In the genomic region with DNA sequence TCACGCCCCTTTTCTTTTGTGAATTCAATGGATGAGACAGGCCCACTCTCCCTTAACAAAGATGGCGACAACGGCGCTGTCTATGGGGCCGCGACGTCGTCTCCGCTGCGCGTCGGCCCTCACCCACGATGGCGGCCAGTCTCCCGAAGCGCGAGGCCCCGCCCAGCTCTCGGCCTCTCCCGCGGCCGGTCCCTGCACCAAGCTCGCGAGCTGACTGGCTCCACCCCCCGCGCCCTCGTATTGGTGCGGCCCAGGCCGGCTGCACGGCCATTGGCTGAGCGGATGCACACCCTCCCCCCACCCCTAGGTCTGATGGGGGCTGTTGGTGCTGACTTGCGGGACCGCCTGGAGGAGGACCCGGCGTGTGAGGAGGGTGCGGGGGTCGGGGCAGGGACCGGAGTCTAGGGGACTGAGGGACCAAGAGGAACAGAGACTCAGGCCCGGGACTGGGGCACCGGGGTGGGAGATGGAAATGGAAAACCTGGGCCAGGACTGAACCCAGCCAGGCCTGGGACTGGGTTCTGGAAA, we compare ENCODE assay signal across 8 cellular contexts. TPM values are rescaled to one million over a fixed set of nuclear protein-coding genes. Genes with fewer than 3 reads are reported as not detected.
DNase-seq lines count a peak whose midpoint lies in the region; ATAC-seq and TF ChIP-seq lines count a peak whose summit lies in the region.

No MANE protein-coding gene starts in this region.

- POLR2A ChIA-PET in activated CD4-positive, alpha-beta T cell treated with anti-CD3 and anti-CD28 coated beads for 36 hours (lab: Charles Lee), result interaction anchor here (0.6 to 1.5 kb wide), 3 partner anchors 8 to 10 kb away, joined by 5 to 7 read pairs (median 6); partner anchors contain the start of gene FAM83E

- H3K36me3 ChIP-seq in kidney epithelial cell (ENCODE audit: control insufficient read depth, insufficient read depth, low read length), result no peaks in the 10 kb centered on the region

- peak; percentile 98 for DNase-seq in NCI-H2171 treated with DMSO at 0.1 percent for 48 hours (lab: John Stamatoyannopoulos, UW)
- DNase-seq in activated CD4-positive, alpha-beta T cell treated with anti-CD3 and anti-CD28 coated beads for 36 hours, result peak; percentile 99
- DNase-seq in cerebellum (ENCODE audit: low spot score), result peak; percentile 98
- peak; percentile 88 for DNase-seq in kidney epithelial cell (ENCODE audit: low read depth)
- peak; percentile 93 to 96 for DNase-seq in stimulated activated CD4-positive, alpha-beta T cell treated with anti-CD3 and anti-CD28 coated beads, Interleukin-15, amount 100 ng/mL, for 1 hour (ENCODE audit: low read depth in 1 of 2, low spot score in 1 of 2)
- no peak for DNase-seq in RKO (ENCODE audit: low spot score)

- peak overlapping the region; percentile 73 for H3K4me3 Mint-ChIP-seq in activated CD4-positive, alpha-beta T cell treated with anti-CD3 and anti-CD28 coated beads for 36 hours

- peak overlapping the region; percentile 57 for H3K4me3 ChIP-seq in kidney epithelial cell (ENCODE audit: low read depth, low read length)

- H3K9me3 Mint-ChIP-seq in activated CD4-positive, alpha-beta T cell treated with anti-CD3 and anti-CD28 coated beads for 36 hours (ENCODE audit: low read depth), result no peaks in the 10 kb centered on the region

- TF ChIP-seq CTCF in kidney epithelial cell (IDR thresholded peaks at IDR 0.05; ENCODE audit: insufficient read depth, low read length, poor library complexity, severe bottlenecking), result no peak

- ATAC-seq in GM18498 (IDR thresholded peaks at IDR 0.05; ENCODE audit: unreplicated experiment) (peak; percentile 59), HG02970 (IDR thresholded peaks at IDR 0.05; ENCODE audit: low FRiP score, unreplicated experiment) (peak; percentile 59)
- peak; percentile 84 for ATAC-seq in activated CD4-positive, alpha-beta T cell treated with anti-CD3 and anti-CD28 coated beads for 36 hours

- peaks cover 42% of the 10 kb centered on the region for H3K36me3 Mint-ChIP-seq in activated CD4-positive, alpha-beta T cell treated with anti-CD3 and anti-CD28 coated beads for 36 hours (ENCODE audit: low read depth)

- no peaks in the 10 kb centered on the region for H3K27me3 Mint-ChIP-seq in activated CD4-positive, alpha-beta T cell treated with anti-CD3 and anti-CD28 coated beads for 36 hours

- H3K4me1 Mint-ChIP-seq in activated CD4-positive, alpha-beta T cell treated with anti-CD3 and anti-CD28 coated beads for 36 hours, result peaks cover 45% of the 10 kb centered on the region

- H3K27me3 ChIP-seq in kidney epithelial cell (ENCODE audit: control insufficient read depth, insufficient read depth, low read length), result no peaks in the 10 kb centered on the region

- H3K27ac Mint-ChIP-seq in activated CD4-positive, alpha-beta T cell treated with anti-CD3 and anti-CD28 coated beads for 36 hours, result peak overlapping the region; percentile 99

- CTCF ChIA-PET in activated CD4-positive, alpha-beta T cell treated with anti-CD3 and anti-CD28 coated beads for 36 hours (lab: Charles Lee), result interaction anchor here (0.6 to 1.6 kb wide), 3 partner anchors 10 to 215 kb away, joined by 3 to 4 read pairs (median 4); no protein-coding TSS in a partner anchor

- intact Hi-C loops in activated CD4-positive, alpha-beta T cell treated with anti-CD3 and anti-CD28 coated beads for 36 hours (cut with DNase I, micrococcal nuclease), result loop anchor here in 1 of 2 experiments (1.0 kb wide), 2 partner anchors 10 to 90 kb away; no protein-coding TSS in a partner anchor

RNA-seq across cellular contexts. Expression of gene SPHK2, which starts 4.8 kb away (rescaled TPM):
- 10 to 100 TPM; 27.0 TPM for total RNA-seq in activated CD4-positive, alpha-beta T cell treated with anti-CD3 and anti-CD28 coated beads for 36 hours
- total RNA-seq in cerebellum (9.8 TPM), kidney epithelial cell (27.9 and 30.3 TPM in 2 replicates)

RNA-seq across cellular contexts. Expression of gene RPL18, which starts 5.2 kb away (rescaled TPM):
- 1,000 to 10,000 TPM; 2,026 to 2,191 TPM for total RNA-seq in activated CD4-positive, alpha-beta T cell treated with anti-CD3 and anti-CD28 coated beads for 36 hours
- total RNA-seq in cerebellum (670 TPM), kidney epithelial cell (2,979 and 3,293 TPM in 2 replicates)

RNA-seq across cellular contexts. Expression of gene FAM83E, which starts 9.3 kb away (rescaled TPM):
- total RNA-seq in activated CD4-positive, alpha-beta T cell treated with anti-CD3 and anti-CD28 coated beads for 36 hours, result 1 to 10 TPM; 1.5 to 4.1 TPM
- total RNA-seq in cerebellum (not detected), kidney epithelial cell (0.25 and 2.3 TPM in 2 replicates)

RNA-seq across cellular contexts. Expression of gene DBP, which starts 13.0 kb away (rescaled TPM):
- 10 to 100 TPM in 1 of 2 experiments, 1 to 10 TPM in 1; 8.3 to 12.4 TPM for total RNA-seq in activated CD4-positive, alpha-beta T cell treated with anti-CD3 and anti-CD28 coated beads for 36 hours
- total RNA-seq in cerebellum (3.2 TPM), kidney epithelial cell (1.6 and 3.4 TPM in 2 replicates)

RNA-seq across cellular contexts. Expression of gene SPACA4, which starts 17.6 kb away (rescaled TPM):
- total RNA-seq in activated CD4-positive, alpha-beta T cell treated with anti-CD3 and anti-CD28 coated beads for 36 hours, result not detected
- total RNA-seq in cerebellum, result not detected
- total RNA-seq in kidney epithelial cell, result not detected in 2 replicates
